Comparison of ENCODE assay signal across 17 cellular contexts in the genomic region with DNA sequence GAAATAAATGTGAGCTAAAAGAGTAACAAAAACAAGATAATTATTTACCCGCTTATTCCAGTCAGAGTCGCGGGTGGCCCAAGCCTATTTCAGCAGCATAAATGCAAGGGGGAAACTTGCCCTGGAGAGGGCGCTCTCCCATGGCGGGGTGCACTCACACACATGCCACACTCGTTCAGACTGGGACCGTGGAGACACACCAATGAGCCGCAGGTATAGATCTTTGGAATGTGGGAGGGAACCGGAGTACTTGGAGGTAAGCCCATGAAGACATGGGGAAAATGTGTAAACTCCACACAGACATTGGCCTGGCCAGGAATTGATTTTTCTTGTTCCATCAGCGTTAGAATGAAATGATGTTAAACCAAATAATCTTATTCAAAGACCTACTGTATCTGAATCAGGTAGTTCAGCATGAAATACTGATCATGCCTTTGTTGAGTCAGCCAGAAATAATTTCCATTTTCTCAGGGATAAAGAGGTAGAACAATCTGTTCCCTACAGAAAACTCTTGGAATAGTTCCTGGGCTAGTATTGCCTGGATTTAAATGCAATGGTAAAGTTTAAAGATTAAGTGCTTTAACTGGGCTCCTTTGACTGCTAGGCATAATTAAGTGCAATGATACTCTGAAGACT.
DNase-seq lines count a peak whose midpoint lies in the region; ATAC-seq and TF ChIP-seq lines count a peak whose summit lies in the region.
"Had no signal": no experiment of that assay in that cellular context is flagged by ENCODE, and none has a peak within 500 bp of the region (broad histone marks: within the 10 kb centered on the region; RNA-seq: fewer than 3 reads in every experiment).

No MANE protein-coding gene starts in this region.

- no peaks in the 10 kb centered on the region for H3K9me2 ChIP-seq in SK-N-SH

- in situ Hi-C loops in GM13977 (cut with MboI; ENCODE audit: low pct_unique_long_range_greater_than_20kb, low sequenced_read_pairs, unreplicated experiment), result no loop called here

- POLR2A ChIA-PET in SK-N-SH (lab: Yijun Ruan, JAX), result no interaction called here

- H3K36me3 ChIP-seq in SK-N-SH (replicated peaks in 1 of 2; ENCODE audit: control insufficient read depth in 1 of 2, insufficient read depth in 2 of 2, low read length in 1 of 2), result no peaks in the 10 kb centered on the region
- H3K36me3 ChIP-seq: gastroesophageal sphincter had no signal

- no peak overlapping the region for H2AFZ ChIP-seq in SK-N-SH (ENCODE audit: low read depth)

- no peak overlapping the region for H3K4me2 ChIP-seq in SK-N-SH

- WGBS in SK-N-SH (ENCODE audit: low lambda C conversion rate), result 33% methylated on average over 10 of the region's 10 CpGs

- H3K27me3 ChIP-seq in SK-N-SH (ENCODE audit: insufficient read depth), result peaks cover 10% of the 10 kb centered on the region
- H3K27me3 ChIP-seq: gastroesophageal sphincter had no signal

- H3K4me3 ChIP-seq in SK-N-SH (ENCODE audit: low read depth in 2 of 2, low read length in 1 of 2) (no peak overlapping the region), WI38 (ENCODE audit: low read depth, low read length) (no peak overlapping the region), retinal pigment epithelial cell (ENCODE audit: low read length) (no peak overlapping the region)
- H3K4me3 ChIP-seq: gastroesophageal sphincter, mucosa of descending colon had no signal

- no peaks in the 10 kb centered on the region for H3K4me1 ChIP-seq in SK-N-SH (ENCODE audit: control insufficient read depth in 1 of 2, insufficient read depth in 2 of 2, low read depth in 1 of 2, low read length in 1 of 2)
- H3K4me1 ChIP-seq: gastroesophageal sphincter had no signal

- no peak for TF ChIP-seq EP300 in SK-N-SH (IDR thresholded peaks at IDR 0.05; ENCODE audit: borderline replicate concordance in 1 of 2, low read depth in 1 of 2, low read length in 1 of 2)

- DNase-seq in SK-N-SH (no peak), iPS DF 19.7 (ENCODE audit: low read depth, low spot score) (peak; percentile 71), retinal pigment epithelial cell (ENCODE audit: low read depth) (peak; percentile 47), GM13977 (ENCODE audit: low spot score) (no peak)
- no peak for DNase-seq in stimulated activated CD4-positive, alpha-beta T cell treated with anti-CD3 and anti-CD28 coated beads, Interleukin-1b, Interleukin-23, amount 100 ng/mL, for 48 hours
- DNase-seq: activated CD4-positive, alpha-beta T cell treated with anti-CD3 and anti-CD28 coated beads, Interleukin-2, amount 10 ng/mL, durations not matched to agents 24 days and 14 days; activated naive CD8-positive, alpha-beta T cell treated with anti-CD3 and anti-CD28 coated beads, Interleukin-2, amount 50 U/mL, for 24 hours; activated T-cell treated with anti-CD3 and anti-CD28 coated beads, Interleukin-2, amount 50 U/mL, for 24 hours; CD4-positive, CD25-positive, alpha-beta regulatory T cell; KG1; mucosa of descending colon; NCI-H1092 treated with DMSO at 0.1 percent for 48 hours; stimulated activated naive CD4-positive, alpha-beta T cell had no signal

- peak; percentile 23; the same call in 1 of the 2 replicates for TF ChIP-seq CTCF in SK-N-SH (IDR thresholded peaks at IDR 0.05)
- 0 out of 2 replicates have a peak, but pooled peaks have one; percentile 7 for TF ChIP-seq CTCF in WI38 (IDR thresholded peaks at IDR 0.05; ENCODE audit: low read depth, low read length)
- peak; percentile 48 for TF ChIP-seq CTCF in retinal pigment epithelial cell (conservative IDR thresholded peaks at IDR 0.05; ENCODE audit: low read depth, low read length)
- no peak for TF ChIP-seq CTCF in GM13977 (IDR thresholded peaks at IDR 0.05; ENCODE audit: extremely low read depth, insufficient read depth, missing control alignments)

- ATAC-seq in SK-N-SH treated with all-trans-retinoic acid at 6 μM for 48 hours (no peak), GM21360 (IDR thresholded peaks at IDR 0.05; ENCODE audit: unreplicated experiment) (no peak)
- ATAC-seq: activated naive CD8-positive, alpha-beta T cell treated with anti-CD3 and anti-CD28 coated beads, Interleukin-2, amount 50 U/mL, for 24 hours; gastroesophageal sphincter; mucosa of descending colon had no signal

- H3F3A ChIP-seq in SK-N-SH (replicated peaks; ENCODE audit: insufficient read depth), result no peaks in the 10 kb centered on the region

- CTCF ChIA-PET in SK-N-SH (lab: Yijun Ruan, JAX), result no interaction called here

- no peak for TF ChIP-seq RAD21 in SK-N-SH (IDR thresholded peaks at IDR 0.05; ENCODE audit: low read length)

- H4K20me1 ChIP-seq in SK-N-SH (ENCODE audit: insufficient read depth), result no peaks in the 10 kb centered on the region

- H3K9me3 ChIP-seq in SK-N-SH, result no peaks in the 10 kb centered on the region
- H3K9me3 ChIP-seq: gastroesophageal sphincter, mucosa of descending colon had no signal

- no peak overlapping the region for H3K27ac ChIP-seq in SK-N-SH (ENCODE audit: low read depth in 2 of 2, low read length in 1 of 2)
- H3K27ac ChIP-seq: gastroesophageal sphincter had no signal

- H3K79me2 ChIP-seq in SK-N-SH (ENCODE audit: insufficient read depth), result no peaks in the 10 kb centered on the region

- no peak overlapping the region for H3K9ac ChIP-seq in SK-N-SH

TF ChIP-seq in SK-N-SH, 30 proteins besides CTCF, POLR2A, EP300 and RAD21:
- no peak for TF ChIP-seq SMC3 (IDR thresholded peaks at IDR 0.05; ENCODE audit: low read depth, low read length)

TF ChIP-seq in SK-N-SH treated with all-trans-retinoic acid at 6 μM for 48 hours, 23 proteins besides CTCF, POLR2A, EP300 and RAD21:
- no peak for TF ChIP-seq TOX (CRISPR knock-in tag; IDR thresholded peaks at IDR 0.05; ENCODE audit: borderline replicate concordance)
- no peak for TF ChIP-seq PPARA (CRISPR knock-in tag; IDR thresholded peaks at IDR 0.05; ENCODE audit: borderline replicate concordance)
- TF ChIP-seq ZNF70 (CRISPR knock-in tag; IDR thresholded peaks at IDR 0.05), result no peak
- no peak for TF ChIP-seq ZC3H10 (CRISPR knock-in tag; IDR thresholded peaks at IDR 0.05)
- no peak for TF ChIP-seq ARNTL (CRISPR knock-in tag; IDR thresholded peaks at IDR 0.05; ENCODE audit: borderline replicate concordance, low read depth)
- TF ChIP-seq GLIS3 (CRISPR knock-in tag; IDR thresholded peaks at IDR 0.05), result no peak
- no peak for TF ChIP-seq ZNF565 (CRISPR knock-in tag; conservative IDR thresholded peaks at IDR 0.05; ENCODE audit: low read depth)

Comparison
In these comparisons a context has a peak if more than half of its experiments do, and no peak if none do; other contexts are left out.
1. DNase-seq: peak in iPS DF 19.7 (single experiment) and retinal pigment epithelial cell (single experiment); none in SK-N-SH (single experiment), GM13977 (single experiment) and stimulated activated CD4-positive, alpha-beta T cell treated with anti-CD3 and anti-CD28 coated beads, Interleukin-1b, Interleukin-23, amount 100 ng/mL, for 48 hours (single experiment).